In genomic region chr6:47810885-47811284, GRCh38 we compare ENCODE assay signal across 21 cellular contexts. TPM values are rescaled to one million over a fixed set of nuclear protein-coding genes. Genes with fewer than 3 reads are reported as not detected.
DNase-seq lines count a peak whose midpoint lies in the region; ATAC-seq and TF ChIP-seq lines count a peak whose summit lies in the region.
"Had no signal": no experiment of that assay in that cellular context is flagged by ENCODE, and none has a peak within 500 bp of the region (broad histone marks: within the 10 kb centered on the region; RNA-seq: fewer than 3 reads in every experiment).

No MANE protein-coding gene starts in this region.

- in situ Hi-C loops in Panc1 (cut with HindIII; ENCODE audit: low pct_unique_long_range_greater_than_20kb, low sequenced_read_pairs) = no loop called here

- no peaks in the 10 kb centered on the region for H4K20me1 ChIP-seq in osteoblast (ENCODE audit: insufficient read depth, low read length)

- POLR2A ChIA-PET in Panc1 (lab: Charles Lee) = no interaction called here

- H3K27ac ChIP-seq in Panc1 (ENCODE audit: low read length) = no peak overlapping the region
- no peak overlapping the region for H3K27ac ChIP-seq in osteoblast (ENCODE audit: low read depth, low read length)
- H3K27ac ChIP-seq: gastroesophageal sphincter, tibial artery had no signal

- no peak overlapping the region for H3K4me2 ChIP-seq in osteoblast (ENCODE audit: insufficient read depth, low read length)

- H3K4me3 ChIP-seq in GM06990 (replicated peaks; ENCODE audit: low read depth, low read length) (no peak overlapping the region), H7 (ENCODE audit: insufficient read depth, low read depth, low read length) (no peak overlapping the region), Panc1 (ENCODE audit: low read depth in 2 of 2, low read length in 2 of 2) (no peak overlapping the region), osteoblast (ENCODE audit: insufficient read depth, low read length) (no peak overlapping the region)
- H3K4me3 ChIP-seq: gastroesophageal sphincter, tibial artery had no signal

- intact Hi-C loops in Panc1 (cut with micrococcal nuclease; ENCODE audit: unreplicated experiment) = no loop called here

- H3K27me3 ChIP-seq in GM06990 (replicated peaks; ENCODE audit: control insufficient read depth, insufficient read depth, low read length) (no peaks in the 10 kb centered on the region; the same call in 1 of the 2 replicates), H7 (ENCODE audit: control insufficient read depth, insufficient read depth, low read length) (no peaks in the 10 kb centered on the region), Panc1 (ENCODE audit: control insufficient read depth, insufficient read depth, low read length) (peaks cover 2% of the 10 kb centered on the region; the same call in 1 of the 2 replicates), osteoblast (ENCODE audit: insufficient read depth, low read length) (no peaks in the 10 kb centered on the region)
- H3K27me3 ChIP-seq: gastroesophageal sphincter, tibial artery had no signal

- CTCF ChIA-PET in Panc1 (lab: Charles Lee) = no interaction called here

- no peaks in the 10 kb centered on the region for H3K79me2 ChIP-seq in osteoblast (ENCODE audit: insufficient read depth, low read length)

- BruUV-seq in Panc1 (replicated peaks; lab: Mats Ljungman, UMichigan) = no TSS peak

- TF ChIP-seq CTCF in GM06990 (IDR thresholded peaks at IDR 0.05; ENCODE audit: insufficient read depth, low read length, poor library complexity, severe bottlenecking) (peak; percentile 34), Panc1 (IDR thresholded peaks at IDR 0.05) (peak; percentile 21), osteoblast (IDR thresholded peaks at IDR 0.05; ENCODE audit: extremely low read depth, low read depth, low read length) (no peak)

- no peak overlapping the region for H2AFZ ChIP-seq in osteoblast (ENCODE audit: low read length)

- H3K36me3 ChIP-seq in GM06990 (ENCODE audit: control insufficient read depth, insufficient read depth, low read length) (no peaks in the 10 kb centered on the region), H7 (replicated peaks; ENCODE audit: control insufficient read depth, insufficient read depth, low read length) (no peaks in the 10 kb centered on the region), Panc1 (ENCODE audit: control insufficient read depth, insufficient read depth, low read length) (no peaks in the 10 kb centered on the region), osteoblast (ENCODE audit: insufficient read depth, low read length) (no peaks in the 10 kb centered on the region)
- H3K36me3 ChIP-seq: gastroesophageal sphincter, tibial artery had no signal

- no peaks in the 10 kb centered on the region for H3K9me3 ChIP-seq in Panc1 (ENCODE audit: control insufficient read depth, insufficient read depth, low read depth, low read length)
- no peaks in the 10 kb centered on the region for H3K9me3 ChIP-seq in osteoblast (ENCODE audit: low read depth, low read length)
- H3K9me3 ChIP-seq: gastroesophageal sphincter, tibial artery had no signal

- DNase-seq in GM06990 (ENCODE audit: extremely low read depth, insufficient read length) (no peak), H7 (peak; percentile 11), Panc1 (ENCODE audit: low read depth, low spot score) (no peak), iPS DF 19.7 (ENCODE audit: low read depth, low spot score) (peak; percentile 15), superior temporal gyrus (ENCODE audit: extremely low spot score) (no peak), osteoblast (ENCODE audit: insufficient read length, low spot score, missing footprints) (no peak), NCI-H2029 (lab: John Stamatoyannopoulos, UW) (no peak), SW480 (ENCODE audit: low spot score) (no peak)
- DNase-seq: activated CD4-positive, alpha-beta T cell treated with anti-CD3 and anti-CD28 coated beads, Interleukin-2, amount 10 ng/mL, durations not matched to agents 7 days and 5 days; activated naive CD4-positive, alpha-beta T cell treated with Interleukin-2 at 50 U/mL for 16 hours; GOT3; naive B cell; NCI-H1694; NCI-H524; RPMI8226; tibial artery had no signal

- H3K4me1 ChIP-seq in Panc1 (ENCODE audit: control insufficient read depth, insufficient read depth, low read length) = no peaks in the 10 kb centered on the region
- H3K4me1 ChIP-seq in osteoblast (ENCODE audit: insufficient read depth, low read length) = no peaks in the 10 kb centered on the region
- H3K4me1 ChIP-seq: gastroesophageal sphincter, tibial artery had no signal

- ATAC-seq in Panc1 = no peak
- ATAC-seq: gastroesophageal sphincter; stimulated activated effector memory CD8-positive, alpha-beta T cell treated with anti-CD3 and anti-CD28 coated beads, Interleukin-12 subunit alpha, Interleukin-12 subunit beta, amount 100 ng/mL, for 72 hours had no signal

RNA-seq across cellular contexts. Expression of gene OPN5, which starts 29.1 kb away (rescaled TPM):
- not detected in 2 replicates for total RNA-seq in H7 (2014; rRNA removed; shearing (Covaris generic))
- total RNA-seq in Panc1 (2021; ENCODE audit: unreplicated experiment) = not detected
- not detected for polyA plus RNA-seq in Panc1 (2012; ENCODE audit: insufficient read length)
- total RNA-seq in osteoblast = under 0.01 TPM in 1 of 2 replicates, not detected in the other
- total RNA-seq: activated CD4-positive, alpha-beta T cell treated with anti-CD3 and anti-CD28 coated beads, Interleukin-2, amount 10 ng/mL, durations not matched to agents 7 days and 5 days; endothelial cell of umbilical vein; lung microvascular endothelial cell; progenitor cell of endocrine pancreas had no signal
- polyA plus RNA-seq: endothelial cell of umbilical vein had no signal

Comparison
In these comparisons a context has a peak if more than half of its experiments do, and no peak if none do; other contexts are left out.
1. DNase-seq: peak in H7 (single experiment) and iPS DF 19.7 (single experiment); none in GM06990 (single experiment), Panc1 (single experiment), superior temporal gyrus (single experiment), osteoblast (single experiment), NCI-H2029 (single experiment) and SW480 (single experiment).